ENCODE assay signal across 11 cellular contexts in the genomic region with DNA sequence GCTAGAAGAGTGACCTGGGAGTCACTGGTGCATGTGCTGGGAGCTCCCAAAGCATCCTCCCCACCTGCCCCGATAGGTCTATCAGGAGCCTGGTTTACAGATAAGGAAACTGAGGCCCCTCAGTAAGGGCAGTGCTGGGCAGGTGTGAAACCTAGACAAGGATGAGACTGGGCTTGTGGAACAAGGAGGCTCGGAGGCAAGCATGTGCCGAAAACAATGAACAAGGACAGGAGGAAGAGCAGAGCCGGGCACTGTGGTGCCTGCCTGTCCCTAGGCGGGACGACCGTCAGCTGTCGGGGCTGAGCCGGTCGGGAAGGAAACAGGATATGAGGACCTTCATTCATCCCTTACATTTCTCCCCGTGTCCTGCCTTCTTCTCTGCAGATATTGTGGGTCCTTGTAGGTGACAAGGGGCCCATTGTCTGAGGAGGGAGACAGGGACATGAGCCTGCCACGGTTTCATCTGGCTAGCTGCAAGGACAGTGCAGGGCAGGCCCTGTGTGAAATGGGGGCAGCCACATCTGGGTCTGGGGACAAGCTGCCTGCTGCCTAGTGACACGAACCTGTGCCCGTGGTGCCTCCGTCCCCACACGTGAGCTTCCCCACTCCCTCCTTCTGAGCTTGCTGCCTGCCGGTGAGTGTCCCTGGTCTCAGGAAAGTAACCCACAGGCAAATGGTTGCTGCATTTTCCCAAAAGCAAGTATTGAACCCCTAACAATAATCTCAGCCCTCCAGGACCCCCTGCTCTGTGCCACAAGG. TPM values are rescaled to one million over a fixed set of nuclear protein-coding genes. Genes with fewer than 3 reads are reported as not detected.
DNase-seq lines count a peak whose midpoint lies in the region; ATAC-seq and TF ChIP-seq lines count a peak whose summit lies in the region.
"Had no signal": no experiment of that assay in that cellular context is flagged by ENCODE, and none has a peak within 500 bp of the region (broad histone marks: within the 10 kb centered on the region; RNA-seq: fewer than 3 reads in every experiment).

No MANE protein-coding gene starts in this region.

- H3K4me2 ChIP-seq in OCI-LY7 (ENCODE audit: low read length): peak overlapping the region; percentile 93

- peaks cover 21% of the 10 kb centered on the region for H3K36me3 Mint-ChIP-seq in stimulated activated memory B cell treated with anti-CD40 and anti-IgM and Interleukin-4, amounts not matched to agents 10 μg/mL and 1 μg/mL and 100 μg/mL, for 72 hours

- TF ChIP-seq CTCF in GM12875 (IDR thresholded peaks at IDR 0.05; ENCODE audit: borderline replicate concordance, insufficient read depth, low read depth, low read length) (no peak), OCI-LY7 (conservative IDR thresholded peaks at IDR 0.05; ENCODE audit: low read length) (no peak)

- intact Hi-C loops in OCI-LY7 (cut with micrococcal nuclease; ENCODE audit: unreplicated experiment): no loop called here

- no peak overlapping the region for H3K27ac ChIP-seq in OCI-LY7 (ENCODE audit: low read depth, low read length, poor library complexity, severe bottlenecking)
- H3K27ac ChIP-seq in esophagus (ENCODE audit: low read depth in 2 of 2, low read length in 1 of 2): peak overlapping the region in 1 of 2 donors; percentile 78

- 72 to 77% methylated on average over 17 of the region's 17 CpGs for WGBS in esophagus, 2 donors

- CTCF ChIA-PET in OCI-LY7 (lab: Charles Lee; ENCODE audit: unreplicated experiment): interaction anchor here (0.6 kb wide), 1 partner anchor 64 kb away, joined by 4 read pairs; no protein-coding TSS in a partner anchor

- peak overlapping the region; percentile 96 for H3K4me3 Mint-ChIP-seq in stimulated activated memory B cell treated with anti-CD40 and anti-IgM and Interleukin-4, amounts not matched to agents 10 μg/mL and 1 μg/mL and 100 μg/mL, for 72 hours

- no peaks in the 10 kb centered on the region for H3K27me3 Mint-ChIP-seq in stimulated activated memory B cell treated with anti-CD40 and anti-IgM and Interleukin-4, amounts not matched to agents 10 μg/mL and 1 μg/mL and 100 μg/mL, for 72 hours

- 0 out of 2 replicates have a peak, but pooled peaks cover 5% of the 10 kb centered on the region for H4K20me1 ChIP-seq in OCI-LY7 (ENCODE audit: insufficient read depth, low read length)

- H3K36me3 ChIP-seq in OCI-LY7 (ENCODE audit: insufficient read depth, low read length) (peaks cover 4% of the 10 kb centered on the region; the same call in 1 of the 2 replicates), esophagus (ENCODE audit: control insufficient read depth in 2 of 2, insufficient read depth in 2 of 2, low read length in 1 of 2) (no peaks in the 10 kb centered on the region)

- H2AFZ ChIP-seq in OCI-LY7 (ENCODE audit: low read length): no peak overlapping the region

- ATAC-seq in stimulated activated memory B cell treated with anti-CD40 and anti-IgM and Interleukin-4, amounts not matched to agents 10 μg/mL and 1 μg/mL and 100 μg/mL, for 72 hours: no peak
- no peak for ATAC-seq in HG03095 (IDR thresholded peaks at IDR 0.05; ENCODE audit: unreplicated experiment)

- H3K9me3 ChIP-seq in OCI-LY7 (ENCODE audit: low read length): peaks cover 6% of the 10 kb centered on the region; the same call in 1 of the 2 replicates
- H3K9me3 ChIP-seq in esophagus (ENCODE audit: control insufficient read depth in 2 of 2, insufficient read depth in 1 of 2, low read depth in 1 of 2, low read length in 1 of 2): peaks cover 0 to 8% of the 10 kb centered on the region in 2 donors

- H3K4me1 ChIP-seq in OCI-LY7 (ENCODE audit: insufficient read depth, low read length, poor library complexity, severe bottlenecking) (peaks cover 44% of the 10 kb centered on the region), esophagus (ENCODE audit: control insufficient read depth in 2 of 2, insufficient read depth in 2 of 2, low read length in 1 of 2) (peaks cover 0 to 6% of the 10 kb centered on the region in 2 donors)

- no peaks in the 10 kb centered on the region for H3K9me3 Mint-ChIP-seq in stimulated activated memory B cell treated with anti-CD40 and anti-IgM and Interleukin-4, amounts not matched to agents 10 μg/mL and 1 μg/mL and 100 μg/mL, for 72 hours

- DNase-seq in OCI-LY7 (ENCODE audit: low spot score): no peak
- no peak for DNase-seq in mucosa of gallbladder (ENCODE audit: low spot score)
- no peak for DNase-seq in NCI-H1105 treated with DMSO at 0.1 percent for 48 hours (lab: John Stamatoyannopoulos, UW)
- DNase-seq: foreskin melanocyte, NCI-H1436 treated with DMSO at 0.1 percent for 48 hours had no signal

- H3K79me2 ChIP-seq in OCI-LY7 (ENCODE audit: insufficient read depth, low read depth, low read length): peaks cover 15% of the 10 kb centered on the region; the same call in 1 of the 2 replicates

- BruUV-seq in OCI-LY7 (replicated peaks; lab: Mats Ljungman, UMichigan): no TSS peak

- H3K4me1 Mint-ChIP-seq in stimulated activated memory B cell treated with anti-CD40 and anti-IgM and Interleukin-4, amounts not matched to agents 10 μg/mL and 1 μg/mL and 100 μg/mL, for 72 hours: peaks cover 81% of the 10 kb centered on the region

- H3K27me3 ChIP-seq in esophagus (ENCODE audit: control insufficient read depth in 1 of 2, insufficient read depth in 2 of 2, low read length in 2 of 2): no peaks in the 10 kb centered on the region

- peak overlapping the region; percentile 96 for H3K27ac Mint-ChIP-seq in stimulated activated memory B cell treated with anti-CD40 and anti-IgM and Interleukin-4, amounts not matched to agents 10 μg/mL and 1 μg/mL and 100 μg/mL, for 72 hours

- H3K9me2 ChIP-seq in OCI-LY7 (ENCODE audit: insufficient read depth, low read length): no peaks in the 10 kb centered on the region

- POLR2A ChIA-PET in OCI-LY7 (lab: Charles Lee): interaction anchor here (0.7 to 0.8 kb wide), 2 partner anchors 16 to 144 kb away, joined by 3 to 4 read pairs; no protein-coding TSS in a partner anchor

- H3K4me3 ChIP-seq in GM12875 (ENCODE audit: low read depth, low read length) (peak overlapping the region; percentile 77), OCI-LY7 (ENCODE audit: low read depth, low read length, poor library complexity, severe bottlenecking) (peak overlapping the region; percentile 72), esophagus (ENCODE audit: low read depth in 1 of 2, low read length in 2 of 2) (peak overlapping the region; percentile 26 to 53)

RNA-seq across cellular contexts. Expression of gene FGD3, which starts 18.6 kb away (rescaled TPM):
- 20.6 and 22.1 TPM in 2 replicates for total RNA-seq in OCI-LY7 (2014; rRNA removed; shearing (Covaris generic))
- total RNA-seq in OCI-LY7 (2022) (22.9 and 28.1 TPM in 2 replicates), mucosa of gallbladder (8.2 TPM)
- polyA plus RNA-seq in esophagus: 1 to 10 TPM; 2.1 to 2.3 TPM
- total RNA-seq: G401, RPMI7951 had no signal
